19 cellular contexts compared by ENCODE assay signal in the genomic region with DNA sequence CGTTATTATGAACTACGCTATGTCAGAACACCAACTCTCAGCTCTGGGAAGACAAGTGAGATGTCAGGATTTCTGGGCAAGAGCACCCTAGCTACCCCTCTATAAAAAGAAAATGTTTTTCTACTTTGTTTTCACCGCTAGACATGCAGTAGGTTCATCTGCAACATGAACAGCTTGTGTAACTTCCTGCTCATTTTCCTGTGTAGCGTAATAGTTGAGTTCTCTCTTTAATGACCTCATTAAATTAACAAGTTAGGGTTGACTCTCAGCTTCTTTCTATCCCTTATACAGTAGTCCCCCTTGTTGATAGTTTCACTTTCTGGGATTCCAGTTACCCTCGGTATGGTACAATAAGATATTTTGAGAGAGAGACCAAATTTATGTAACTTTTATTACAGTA.
DNase-seq lines count a peak whose midpoint lies in the region; ATAC-seq and TF ChIP-seq lines count a peak whose summit lies in the region.
"Had no signal": no experiment of that assay in that cellular context is flagged by ENCODE, and none has a peak within 500 bp of the region (broad histone marks: within the 10 kb centered on the region; RNA-seq: fewer than 3 reads in every experiment).

No MANE protein-coding gene starts in this region.

- peak in 2 of 3 donors; percentile 38 to 58 for ATAC-seq in natural killer cell
- ATAC-seq in natural killer cell treated with Interleukin-12 subunit alpha and Interleukin-12 subunit beta and Interleukin-15 and Interleukin-18, amount 100 ng/mL, for 72 hours: no peak
- ATAC-seq: GM12878, GM23338, T-cell had no signal

- DNase-seq in natural killer cell (no peak), NB4 (ENCODE audit: low read depth) (peak; percentile 22), dermis blood vessel endothelial cell (peak; percentile 51), caudate nucleus (lab: John Stamatoyannopoulos, UW) (no peak), superior temporal gyrus (ENCODE audit: extremely low spot score) (no peak), Karpas-422 (no peak)
- no peak for DNase-seq in natural killer cell treated with Interleukin-12 subunit alpha and Interleukin-12 subunit beta and Interleukin-15 and Interleukin-18, amount 100 ng/mL, for 72 hours (ENCODE audit: low spot score)
- DNase-seq: CD4-positive, alpha-beta T cell; H9; KBM-7; MV-4-11; NCI-H2029; NCI-H526 treated with DMSO at 0.1 percent for 48 hours; OCI-M1; Peyer's patch; SHP77 treated with DMSO at 0.1 percent for 48 hours; T-cell had no signal

- H3K27ac ChIP-seq in caudate nucleus (ENCODE audit: low read depth, low read length) (no peak overlapping the region), Karpas-422 (ENCODE audit: low read length) (no peak overlapping the region)
- H3K27ac ChIP-seq: Peyer's patch had no signal

- H3K4me3 ChIP-seq in NB4 (ENCODE audit: low read depth, low read length) (no peak overlapping the region), Karpas-422 (ENCODE audit: low read length) (no peak overlapping the region)
- H3K4me3 ChIP-seq: GM12878, GM23338, Peyer's patch had no signal

- no peaks in the 10 kb centered on the region for H3K27me3 ChIP-seq in Karpas-422 (ENCODE audit: low read length)
- H3K27me3 ChIP-seq: Peyer's patch had no signal

- intact Hi-C loops in natural killer cell (cut with micrococcal nuclease): no loop called here

- no peaks in the 10 kb centered on the region for H3K36me3 ChIP-seq in Karpas-422 (ENCODE audit: insufficient read depth, low read length)
- H3K36me3 ChIP-seq: Peyer's patch had no signal

- H3K79me2 ChIP-seq in Karpas-422 (ENCODE audit: low read length): no peaks in the 10 kb centered on the region

- no peak overlapping the region for H3K4me2 ChIP-seq in Karpas-422 (ENCODE audit: low read depth, low read length, poor library complexity, severe bottlenecking)
- H3K4me2 ChIP-seq: GM23338 had no signal

- H3K27me3 Mint-ChIP-seq in natural killer cell (ENCODE audit: low read depth in 2 of 2): peaks cover 0 to 3% of the 10 kb centered on the region in 2 donors
- H3K27me3 Mint-ChIP-seq in natural killer cell treated with Interleukin-12 subunit alpha and Interleukin-12 subunit beta and Interleukin-15 and Interleukin-18, amount 100 ng/mL, for 72 hours: peaks cover 0 to 2% of the 10 kb centered on the region in 2 donors
- H3K27me3 Mint-ChIP-seq: CD4-positive, alpha-beta T cell had no signal

- H3K4me3 Mint-ChIP-seq in natural killer cell: no peak overlapping the region
- no peak overlapping the region for H3K4me3 Mint-ChIP-seq in natural killer cell treated with Interleukin-12 subunit alpha and Interleukin-12 subunit beta and Interleukin-15 and Interleukin-18, amount 100 ng/mL, for 72 hours
- H3K4me3 Mint-ChIP-seq: CD4-positive, alpha-beta T cell; GM23338; H9; T-cell had no signal

- H3K9ac ChIP-seq in Karpas-422 (ENCODE audit: low read length): no peak overlapping the region

- H2AFZ ChIP-seq in Karpas-422 (ENCODE audit: low read length): no peak overlapping the region
- H2AFZ ChIP-seq: GM23338 had no signal

- no peaks in the 10 kb centered on the region for H3K4me1 ChIP-seq in Karpas-422 (ENCODE audit: low read length)
- H3K4me1 ChIP-seq: Peyer's patch had no signal

- H4K20me1 ChIP-seq in Karpas-422 (ENCODE audit: insufficient read depth, low read depth, low read length): no peaks in the 10 kb centered on the region

- no peak for TF ChIP-seq POLR2A in NB4 (IDR thresholded peaks at IDR 0.05; ENCODE audit: extremely low read depth, insufficient read length)

- H3K9me3 Mint-ChIP-seq in natural killer cell: no peaks in the 10 kb centered on the region
- peaks cover 3% of the 10 kb centered on the region for H3K9me3 Mint-ChIP-seq in natural killer cell treated with Interleukin-12 subunit alpha and Interleukin-12 subunit beta and Interleukin-15 and Interleukin-18, amount 100 ng/mL, for 72 hours
- H3K9me3 Mint-ChIP-seq: CD4-positive, alpha-beta T cell; GM23338; H9; T-cell had no signal

- peaks cover 14 to 22% of the 10 kb centered on the region in 2 donors for H3K4me1 Mint-ChIP-seq in natural killer cell
- H3K4me1 Mint-ChIP-seq in natural killer cell treated with Interleukin-12 subunit alpha and Interleukin-12 subunit beta and Interleukin-15 and Interleukin-18, amount 100 ng/mL, for 72 hours (ENCODE audit: low read depth in 2 of 2): peaks cover 11 to 32% of the 10 kb centered on the region in 2 donors
- H3K4me1 Mint-ChIP-seq: GM23338 had no signal

- H3K9me3 ChIP-seq in Karpas-422 (ENCODE audit: low read length): no peaks in the 10 kb centered on the region
- H3K9me3 ChIP-seq: Peyer's patch had no signal

- H3K36me3 Mint-ChIP-seq in natural killer cell: no peaks in the 10 kb centered on the region
- no peaks in the 10 kb centered on the region for H3K36me3 Mint-ChIP-seq in natural killer cell treated with Interleukin-12 subunit alpha and Interleukin-12 subunit beta and Interleukin-15 and Interleukin-18, amount 100 ng/mL, for 72 hours
- H3K36me3 Mint-ChIP-seq: T-cell had no signal

- H3K9me2 ChIP-seq in Karpas-422 (replicated peaks; ENCODE audit: insufficient read depth, low read length): no peaks in the 10 kb centered on the region

- H3K27ac Mint-ChIP-seq in natural killer cell: no peak overlapping the region
- no peak overlapping the region for H3K27ac Mint-ChIP-seq in natural killer cell treated with Interleukin-12 subunit alpha and Interleukin-12 subunit beta and Interleukin-15 and Interleukin-18, amount 100 ng/mL, for 72 hours
- H3K27ac Mint-ChIP-seq: CD4-positive, alpha-beta T cell; GM23338; H9; T-cell had no signal

- TF ChIP-seq CTCF in natural killer cell (IDR thresholded peaks at IDR 0.05): no peak
- TF ChIP-seq CTCF in NB4 (IDR thresholded peaks at IDR 0.05; ENCODE audit: low read depth, low read length): no peak

Comparison
In these comparisons a context has a peak if more than half of its experiments do, and no peak if none do; other contexts are left out.
1. ATAC-seq: peak in natural killer cell (2 of 3); none in natural killer cell treated with Interleukin-12 subunit alpha and Interleukin-12 subunit beta and Interleukin-15 and Interleukin-18, amount 100 ng/mL, for 72 hours (0 of 2).
2. DNase-seq: peak in NB4 (single experiment) and dermis blood vessel endothelial cell (single experiment); none in natural killer cell (single experiment), natural killer cell treated with Interleukin-12 subunit alpha and Interleukin-12 subunit beta and Interleukin-15 and Interleukin-18, amount 100 ng/mL, for 72 hours (single experiment), caudate nucleus (0 of 61), superior temporal gyrus (single experiment) and Karpas-422 (single experiment).